ENCODE assay signal across 8 cellular contexts in the genomic region with DNA sequence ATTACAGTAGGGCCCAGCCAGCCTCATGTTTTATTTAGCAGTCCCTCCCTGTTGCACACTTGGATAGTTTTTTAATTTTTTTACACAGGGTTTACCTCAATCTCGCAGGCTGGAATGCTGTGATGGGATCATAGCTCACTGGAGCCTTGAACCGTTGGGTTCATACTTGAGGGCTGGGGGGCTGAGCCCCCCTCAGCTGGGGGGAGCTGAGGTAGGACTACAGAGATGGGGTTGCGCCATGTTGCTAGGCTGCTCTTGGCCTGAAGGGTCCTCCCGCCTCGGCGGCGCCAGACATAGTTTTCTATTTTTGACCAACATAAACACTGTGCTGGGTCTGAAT.
DNase-seq lines count a peak whose midpoint lies in the region; ATAC-seq, FAIRE-seq and TF ChIP-seq lines count a peak whose summit lies in the region.
"Not testable (repeated sequence)": the region's sequence is repeated elsewhere in the genome, so short reads cannot be mapped to it uniquely, and the experiment has no call there.

No MANE protein-coding gene starts in this region.

- not testable (repeated sequence) for H3K4me1 ChIP-seq in hepatocyte (ENCODE audit: insufficient read depth); neuron (ENCODE audit: insufficient read depth, low read length); upper lobe of left lung

- DNase-seq in GM12891 (ENCODE audit: insufficient read length, low spot score): peak; percentile 5
- DNase-seq in WERI-Rb-1; hepatocyte (ENCODE audit: low spot score); upper lobe of left lung: not testable (repeated sequence)
- peak; percentile 16 for DNase-seq in cerebellum (ENCODE audit: low spot score)

- not testable (repeated sequence) for TF ChIP-seq EP300 in upper lobe of left lung (IDR thresholded peaks at IDR 0.05)

- H3K27ac ChIP-seq in WERI-Rb-1 (peak overlapping the region; percentile 85), hepatocyte (peak overlapping the region; percentile 99), upper lobe of left lung (peak overlapping the region; percentile 87 to 95 (median 91))

- not testable (repeated sequence) for TF ChIP-seq POLR2A in GM12891 (IDR thresholded peaks at IDR 0.05; ENCODE audit: low read depth, low read length); upper lobe of left lung (IDR thresholded peaks at IDR 0.05)

- H3K4me3 ChIP-seq in WERI-Rb-1 (ENCODE audit: low read depth, low read length) (peak overlapping the region; percentile 84), hepatocyte (peak overlapping the region; percentile 32), neuron (ENCODE audit: low read length) (peak overlapping the region; percentile 70), upper lobe of left lung (peak overlapping the region; percentile 27 to 81 (median 66))

- H3K36me3 ChIP-seq in WERI-Rb-1; hepatocyte (replicated peaks; ENCODE audit: insufficient read depth, low read depth); neuron (ENCODE audit: insufficient read depth, low read length); upper lobe of left lung: not testable (repeated sequence)

- not testable (repeated sequence) for H3K9me3 ChIP-seq in WERI-Rb-1 (ENCODE audit: severe bottlenecking); hepatocyte (ENCODE audit: low read depth); neuron (ENCODE audit: low read length); upper lobe of left lung

- not testable (repeated sequence) for FAIRE-seq in GM12891 (lab: Jason Lieb, UNC)

- ATAC-seq in GM21737 (IDR thresholded peaks at IDR 0.05; ENCODE audit: unreplicated experiment) (peak; percentile 10), HG03520 (IDR thresholded peaks at IDR 0.05; ENCODE audit: unreplicated experiment) (peak; percentile 15), upper lobe of left lung (ENCODE audit: low FRiP score in 2 of 2) (peak; percentile 58 to 61)

- H3K9me2 ChIP-seq in hepatocyte (replicated peaks; ENCODE audit: insufficient read depth): not testable (repeated sequence)

- peak overlapping the region; percentile 50 for H2AFZ ChIP-seq in hepatocyte
- not testable (repeated sequence) for H2AFZ ChIP-seq in neuron (ENCODE audit: low read depth, low read length)

- not testable (repeated sequence) for H4K20me1 ChIP-seq in hepatocyte (ENCODE audit: insufficient read depth, poor library complexity, severe bottlenecking)

- 0% methylated on average over 5 of the region's 7 CpGs for WGBS in hepatocyte (ENCODE audit: low lambda C conversion rate, missing lambda C conversion rate)
- WGBS in upper lobe of left lung, 2 donors: 8 to 17% methylated on average over 1 to 6 of the region's 7 CpGs

- H3K4me2 ChIP-seq in hepatocyte: peak overlapping the region; percentile 65

- H3K79me2 ChIP-seq in hepatocyte: not testable (repeated sequence)

- H3K27me3 ChIP-seq in WERI-Rb-1 (ENCODE audit: insufficient read depth, low read depth, severe bottlenecking); hepatocyte; neuron (ENCODE audit: insufficient read depth, low read length); upper lobe of left lung: not testable (repeated sequence)

- TF ChIP-seq CTCF in WERI-Rb-1 (IDR thresholded peaks at IDR 0.05; ENCODE audit: low read depth, low read length) (0 out of 2 replicates have a peak, but pooled peaks have one; percentile 8), upper lobe of left lung (IDR thresholded peaks at IDR 0.05) (peak in 1 of 6 experiments; percentile 19)
- not testable (repeated sequence) for TF ChIP-seq CTCF in hepatocyte (IDR thresholded peaks at IDR 0.05; ENCODE audit: poor library complexity)

Comparison
In these comparisons a context has a peak if more than half of its experiments do, and no peak if none do; other contexts are left out.
1. H3K4me3 ChIP-seq: peak in every context shown above with its lines; median percentile 84 in WERI-Rb-1; 70 in neuron; 66 in upper lobe of left lung; 32 in hepatocyte.